36 cellular contexts compared by ENCODE assay signal in genomic region chr1:164210211-164210739, GRCh38.
"Had no signal": no experiment of that assay in that cellular context is flagged by ENCODE, and none has a peak within 500 bp of the region (broad histone marks: within the 10 kb centered on the region; RNA-seq: fewer than 3 reads in every experiment).

No MANE protein-coding gene starts in this region.

- H3K4me3 ChIP-seq: adrenal gland, body of pancreas, breast epithelium, cardiac muscle cell had no signal

- FAIRE-seq: astrocyte, TTC549 had no signal

- H3K27me3 ChIP-seq: adrenal gland, body of pancreas, brain microvascular endothelial cell, breast epithelium, cardiac muscle cell had no signal

- ATAC-seq: activated CD8-positive, alpha-beta T cell treated with anti-CD3 and anti-CD28 coated beads for 36 hours; activated naive CD4-positive, alpha-beta T cell treated with anti-CD3 and anti-CD28 coated beads, Interleukin-2, amount 50 U/mL, for 72 hours; activated T-cell treated with anti-CD3 and anti-CD28 coated beads, Interleukin-2, amount 50 U/mL, for 4 hours; activated T-cell treated with anti-CD3 and anti-CD28 coated beads, Interleukin-2, amount 50 U/mL, for 72 hours; activated T-helper 17 cell treated with anti-CD3 and anti-CD28 coated beads, Interleukin-2, amount 50 U/mL, for 72 hours; body of pancreas had no signal

- H3K36me3 ChIP-seq: adrenal gland, brain microvascular endothelial cell, breast epithelium, cardiac muscle cell had no signal

- H3K4me1 ChIP-seq: adrenal gland, body of pancreas, breast epithelium had no signal

- DNase-seq: activated B cell treated with CpG ODN at 0.5 μM for 24 hours; activated CD4-positive, alpha-beta memory T cell treated with anti-CD3 and anti-CD28 coated beads for 36 hours; activated CD4-positive, alpha-beta T cell treated with anti-CD3 and anti-CD28 coated beads for 4 hours; activated CD4-positive, alpha-beta T cell treated with anti-CD3 and anti-CD28 coated beads, Interleukin-2, amount 10 ng/mL, durations not matched to agents 24 days and 14 days; activated CD4-positive, alpha-beta T cell treated with anti-CD3 and anti-CD28 coated beads, Interleukin-2, amount 50 U/mL, for 1 hour; activated CD4-positive, alpha-beta T cell treated with anti-CD3 and anti-CD28 coated beads, Interleukin-2, amount 50 U/mL, for 4 hours; activated CD4-positive, CD25-positive, alpha-beta regulatory T cell treated with anti-CD3 and anti-CD28 coated beads, Interleukin-2, amount 50 U/mL, for 72 hours; activated CD8-positive, alpha-beta memory T cell treated with anti-CD3 and anti-CD28 coated beads, Interleukin-2, amount 50 U/mL, for 4 hours; activated CD8-positive, alpha-beta T cell treated with anti-CD3 and anti-CD28 coated beads for 36 hours; activated effector memory CD4-positive, alpha-beta T cell treated with anti-CD3 and anti-CD28 coated beads, Interleukin-2, amount 50 U/mL, for 16 hours; activated gamma-delta T cell treated with Interleukin-2 at 50 U/mL for 16 hours; activated naive CD4-positive, alpha-beta T cell; activated naive CD4-positive, alpha-beta T cell treated with anti-CD3 and anti-CD28 coated beads for 36 hours; activated naive CD4-positive, alpha-beta T cell treated with anti-CD3 and anti-CD28 coated beads, Interleukin-2, amount 50 U/mL, for 16 hours; activated naive CD8-positive, alpha-beta T cell treated with anti-CD3 and anti-CD28 coated beads for 36 hours; activated T-cell treated with anti-CD3 and anti-CD28 coated beads for 4 hours; activated T-cell treated with anti-CD3 and anti-CD28 coated beads, Interleukin-2, amount 50 U/mL, for 1 hour; activated T-cell treated with anti-CD3 and anti-CD28 coated beads, Interleukin-2, amount 50 U/mL, for 4 hours; activated T-cell treated with anti-CD3 and anti-CD28 coated beads, Interleukin-2, amount 50 U/mL, for 72 hours; adrenal gland; amniotic stem cell; aorta; brain microvascular endothelial cell; central memory CD4-positive, alpha-beta T cell; SW 1271; T-helper 1 cell; T-helper 2 cell; T-helper 9 cell had no signal

- H3K9me3 ChIP-seq: adrenal gland, body of pancreas, breast epithelium had no signal

- H3K27ac ChIP-seq: adrenal gland, body of pancreas, brain microvascular endothelial cell, breast epithelium, cardiac muscle cell, VCaP had no signal
